15 cellular contexts compared by ENCODE assay signal in the genomic region with DNA sequence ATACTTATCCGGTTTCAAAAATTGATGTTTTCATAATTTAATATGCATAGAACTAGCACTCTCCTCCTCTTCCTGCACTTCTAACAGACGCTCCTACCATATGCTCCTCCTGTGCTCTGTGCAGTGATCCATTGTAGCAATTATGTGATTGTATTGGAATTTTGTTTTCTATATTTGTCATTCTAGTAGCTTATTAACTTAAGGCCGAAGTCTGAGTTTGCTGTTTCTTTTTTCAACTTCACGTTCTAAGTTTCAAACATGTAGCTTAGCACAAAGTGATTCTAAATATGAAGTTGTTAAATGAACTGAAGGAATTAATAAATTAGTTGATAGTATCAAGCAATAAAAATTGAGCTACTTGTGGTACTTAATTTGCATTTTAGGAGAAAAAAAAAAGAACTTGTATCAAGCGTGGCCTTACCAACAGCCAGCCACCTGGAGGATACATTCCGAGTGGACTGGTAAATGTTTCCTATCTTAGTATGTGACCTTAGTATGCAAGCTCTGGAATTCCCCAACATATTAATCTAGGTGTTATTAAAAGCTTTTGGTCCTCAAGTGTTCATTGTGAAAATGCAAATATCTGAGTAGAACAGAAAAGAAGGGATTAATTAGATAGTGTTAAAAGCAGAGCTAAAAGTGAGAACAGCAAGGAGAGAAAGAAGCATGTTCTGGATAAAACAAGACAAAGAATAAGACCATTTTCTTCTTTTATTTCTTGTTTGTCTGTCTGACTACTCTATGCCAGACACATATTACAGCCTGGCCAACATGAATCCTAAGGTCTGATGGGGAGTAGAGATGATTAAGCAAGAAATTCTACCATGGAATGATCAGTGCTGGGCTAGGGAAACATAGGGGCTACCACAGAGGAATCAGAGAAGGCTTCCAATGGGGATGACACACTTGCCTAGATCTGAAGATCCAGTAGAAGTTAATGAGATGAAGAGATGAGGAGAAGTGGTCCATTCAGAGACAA.
DNase-seq lines count a peak whose midpoint lies in the region; ATAC-seq, FAIRE-seq and TF ChIP-seq lines count a peak whose summit lies in the region.
"Had no signal": no experiment of that assay in that cellular context is flagged by ENCODE, and none has a peak within 500 bp of the region (broad histone marks: within the 10 kb centered on the region; RNA-seq: fewer than 3 reads in every experiment).

No MANE protein-coding gene starts in this region.

- CTCF ChIA-PET in A549 (lab: Yijun Ruan, JAX), result interaction anchor here (0.7 to 1.5 kb wide), 5 partner anchors 9 to 70 kb away, joined by 3 to 5 read pairs (median 4); no protein-coding TSS in a partner anchor

- intact Hi-C loops in lower lobe of right lung (cut with DNase I), result no loop called here

- H3K9me2 ChIP-seq in hepatocyte (replicated peaks; ENCODE audit: insufficient read depth), result no peaks in the 10 kb centered on the region

- 14% methylated on average over 6 of the region's 6 CpGs for whole genome bisulfite sequencing in A549 (ENCODE audit: missing lambda C conversion rate)
- 68% methylated on average over 6 of the region's 6 CpGs for WGBS in hepatocyte (ENCODE audit: low lambda C conversion rate, missing lambda C conversion rate)

- TF ChIP-seq RAD21 in A549 (conservative IDR thresholded peaks at IDR 0.05 in 1 of 2, IDR thresholded peaks at IDR 0.05 in 1 of 2), result no peak

- TF ChIP-seq CTCF in A549 (IDR thresholded peaks at IDR 0.05) (no peak), hepatocyte (IDR thresholded peaks at IDR 0.05; ENCODE audit: poor library complexity) (no peak), lower lobe of right lung (IDR thresholded peaks at IDR 0.05) (no peak), GM20000 (IDR thresholded peaks at IDR 0.05; ENCODE audit: extremely low read depth, missing control alignments) (no peak)

- peak overlapping the region in 2 of 3 donors; percentile 9 to 86 for H3K27ac Mint-ChIP-seq in IgD-negative memory B cell
- H3K27ac Mint-ChIP-seq: CD4-positive, alpha-beta T cell; GM23338 had no signal

- H3K36me3 ChIP-seq in hepatocyte (replicated peaks; ENCODE audit: insufficient read depth, low read depth), result no peaks in the 10 kb centered on the region
- H3K36me3 ChIP-seq in lower lobe of right lung, result no peaks in the 10 kb centered on the region
- H3K36me3 ChIP-seq: MG63 had no signal

- DNase-seq in A549 (ENCODE audit: low read depth in 1 of 2, low spot score in 1 of 2) (peak in 1 of 2 experiments; percentile 28), hepatocyte (ENCODE audit: low spot score) (peak; percentile 16), mucosa of gallbladder (ENCODE audit: low spot score) (peak; percentile 18), lower lobe of right lung (no peak), GM20000 (ENCODE audit: low spot score) (no peak), urothelium cell line (ENCODE audit: low spot score) (no peak)
- DNase-seq: CD4-positive, alpha-beta T cell; MG63; NCI-H1105 treated with DMSO at 0.1 percent for 48 hours; NCI-H1930; NCI-H526 treated with DMSO at 0.1 percent for 48 hours had no signal

- no peak overlapping the region for H3K4me3 Mint-ChIP-seq in IgD-negative memory B cell
- H3K4me3 Mint-ChIP-seq: CD4-positive, alpha-beta T cell; GM23338 had no signal

- H3K27ac ChIP-seq in A549 (peak overlapping the region in 1 of 2 experiments; percentile 55; a peak in 3 of 6 replicates), hepatocyte (peak overlapping the region; percentile 81), lower lobe of right lung (no peak overlapping the region)

- no peaks in the 10 kb centered on the region for H3K4me1 Mint-ChIP-seq in IgD-negative memory B cell
- H3K4me1 Mint-ChIP-seq: GM23338 had no signal

- H3K27me3 Mint-ChIP-seq in IgD-negative memory B cell, result no peaks in the 10 kb centered on the region
- H3K27me3 Mint-ChIP-seq: CD4-positive, alpha-beta T cell had no signal

- no peaks in the 10 kb centered on the region for H4K20me1 ChIP-seq in hepatocyte (ENCODE audit: insufficient read depth, poor library complexity, severe bottlenecking)

- no peak overlapping the region for H2AFZ ChIP-seq in hepatocyte
- H2AFZ ChIP-seq: GM23338 had no signal

- POLR2A ChIA-PET in A549 (lab: Yijun Ruan, JAX), result no interaction called here

- TF ChIP-seq POLR2A in A549 (IDR thresholded peaks at IDR 0.05; ENCODE audit: low read length), result no peak

- H3K9me3 Mint-ChIP-seq in IgD-negative memory B cell, result no peaks in the 10 kb centered on the region
- H3K9me3 Mint-ChIP-seq: CD4-positive, alpha-beta T cell had no signal

- FAIRE-seq in A549 (lab: Jason Lieb, UNC), result peak; percentile 43
- FAIRE-seq in urothelium cell line (lab: Jason Lieb, UNC), result no peak
- FAIRE-seq: A204.1 had no signal

- H3K4me2 ChIP-seq in A549 (peak overlapping the region; percentile 53), hepatocyte (peak overlapping the region; percentile 44)
- H3K4me2 ChIP-seq: GM23338 had no signal

- no peaks in the 10 kb centered on the region for H3K27me3 ChIP-seq in hepatocyte
- no peaks in the 10 kb centered on the region for H3K27me3 ChIP-seq in lower lobe of right lung (ENCODE audit: low read depth)
- H3K27me3 ChIP-seq: MG63 had no signal

- H3K36me3 Mint-ChIP-seq in IgD-negative memory B cell, result no peaks in the 10 kb centered on the region

- H3K4me1 ChIP-seq in A549 (peaks cover 25% of the 10 kb centered on the region), hepatocyte (ENCODE audit: insufficient read depth) (no peaks in the 10 kb centered on the region), lower lobe of right lung (no peaks in the 10 kb centered on the region)

- TF ChIP-seq EP300 in A549 (IDR thresholded peaks at IDR 0.05), result no peak

- H3K9me3 ChIP-seq in A549 (no peaks in the 10 kb centered on the region), hepatocyte (ENCODE audit: low read depth) (no peaks in the 10 kb centered on the region), lower lobe of right lung (no peaks in the 10 kb centered on the region)
- H3K9me3 ChIP-seq: MG63 had no signal

- H3K4me3 ChIP-seq in A549, result no peak overlapping the region
- H3K4me3 ChIP-seq in hepatocyte, result no peak overlapping the region
- H3K4me3 ChIP-seq in lower lobe of right lung, result no peak overlapping the region
- H3K4me3 ChIP-seq: GM23338, MG63 had no signal

- no peaks in the 10 kb centered on the region for H3K79me2 ChIP-seq in hepatocyte

- ATAC-seq in A549 (peak; percentile 66 to 83; a peak in 4 of 6 replicates), lower lobe of right lung (no peak), HG03095 (IDR thresholded peaks at IDR 0.05; ENCODE audit: unreplicated experiment) (no peak)
- ATAC-seq: GM23338 had no signal

TF ChIP-seq in A549, 52 proteins besides CTCF, POLR2A, EP300 and RAD21:
- TF ChIP-seq EHF (CRISPR knock-in tag; IDR thresholded peaks at IDR 0.05) (no peak), CHD2 (IDR thresholded peaks at IDR 0.05; ENCODE audit: low read length, partially characterized antibody) (no peak), MYC (IDR thresholded peaks at IDR 0.05; ENCODE audit: borderline replicate concordance, low read length) (no peak), HOXA7 (CRISPR knock-in tag; IDR thresholded peaks at IDR 0.05) (no peak), HDAC2 (IDR thresholded peaks at IDR 0.05) (no peak)
- TF ChIP-seq, protein P1, sequence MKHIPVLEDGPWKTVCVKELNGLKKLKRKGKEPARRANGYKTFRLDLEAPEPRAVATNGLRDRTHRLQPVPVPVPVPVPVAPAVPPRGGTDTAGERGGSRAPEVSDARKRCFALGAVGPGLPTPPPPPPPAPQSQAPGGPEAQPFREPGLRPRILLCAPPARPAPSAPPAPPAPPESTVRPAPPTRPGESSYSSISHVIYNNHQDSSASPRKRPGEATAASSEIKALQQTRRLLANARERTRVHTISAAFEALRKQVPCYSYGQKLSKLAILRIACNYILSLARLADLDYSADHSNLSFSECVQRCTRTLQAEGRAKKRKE (CRISPR knock-in tag; IDR thresholded peaks at IDR 0.05; ENCODE audit: low read depth), result no peak

Comparison
In these comparisons a context has a peak if more than half of its experiments do, and no peak if none do; other contexts are left out.
1. ATAC-seq: peak in A549 (2 of 2); none in lower lobe of right lung (0 of 2) and HG03095 (single experiment).
2. DNase-seq: peak in hepatocyte (single experiment) and mucosa of gallbladder (single experiment); none in lower lobe of right lung (single experiment), GM20000 (single experiment) and urothelium cell line (single experiment).